In the genomic region with DNA sequence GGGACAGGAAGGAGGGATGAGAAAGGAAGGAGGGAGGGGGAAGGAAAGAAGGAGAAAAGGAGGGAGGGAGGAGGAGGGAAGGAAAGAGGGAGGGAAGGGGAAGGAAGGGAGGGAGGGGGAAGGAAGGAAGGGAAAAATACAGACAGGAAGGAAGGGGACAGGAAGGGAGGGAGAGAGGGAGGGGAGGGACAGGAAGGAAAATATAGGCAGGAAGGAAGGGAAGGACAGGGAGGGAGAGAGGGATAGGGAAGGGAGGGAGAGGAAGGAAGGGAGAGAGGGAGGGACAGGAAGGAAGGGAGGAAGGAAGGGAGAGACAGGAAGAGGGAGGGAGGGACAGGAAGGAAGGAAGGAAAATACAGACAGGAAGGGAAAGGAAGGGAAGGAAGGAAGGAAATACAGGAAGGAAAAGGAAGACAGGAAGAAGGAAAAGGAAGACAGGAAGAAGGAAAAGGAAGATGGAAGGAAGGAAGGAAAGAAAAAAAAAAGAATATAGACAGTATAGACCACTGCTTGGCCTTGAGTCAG, we compare ENCODE assay signal across 18 cellular contexts.
"Had no signal": no experiment of that assay in that cellular context is flagged by ENCODE, and none has a peak within 500 bp of the region (broad histone marks: within the 10 kb centered on the region; RNA-seq: fewer than 3 reads in every experiment).

No MANE protein-coding gene starts in this region.

- H3K27ac ChIP-seq: epithelial cell of prostate, heart left ventricle, neutrophil, transverse colon, vagina, VCaP had no signal

- H3K27ac Mint-ChIP-seq: activated naive CD4-positive, alpha-beta T cell treated with anti-CD3 and anti-CD28 coated beads, Interleukin-2, amount 50 U/mL, for 72 hours had no signal

- H3K9me3 ChIP-seq: gastrocnemius medialis, heart left ventricle, neutrophil, transverse colon, vagina had no signal

- H3K27me3 Mint-ChIP-seq: naive B cell; stimulated activated naive B cell treated with anti-CD40 and anti-IgM and Interleukin-4, amounts not matched to agents 10 μg/mL and 1 μg/mL and 100 μg/mL, for 72 hours had no signal

- H3K9me3 Mint-ChIP-seq: activated naive CD4-positive, alpha-beta T cell treated with anti-CD3 and anti-CD28 coated beads, Interleukin-2, amount 50 U/mL, for 72 hours; stimulated activated naive B cell treated with anti-CD40 and anti-IgM and Interleukin-4, amounts not matched to agents 10 μg/mL and 1 μg/mL and 100 μg/mL, for 72 hours had no signal

- H3K36me3 Mint-ChIP-seq: activated naive CD4-positive, alpha-beta T cell treated with anti-CD3 and anti-CD28 coated beads, Interleukin-2, amount 50 U/mL, for 72 hours had no signal

- DNase-seq: activated CD4-positive, alpha-beta T cell treated with anti-CD3 and anti-CD28 coated beads for 1 hour; activated CD4-positive, alpha-beta T cell treated with anti-CD3 and anti-CD28 coated beads, Interleukin-2, amount 50 U/mL, for 48 hours; activated effector memory CD4-positive, alpha-beta T cell treated with Interleukin-2 at 50 U/mL for 16 hours; activated T-cell treated with anti-CD3 and anti-CD28 coated beads, Interleukin-2, amount 50 U/mL, for 1 hour; gastrocnemius medialis; heart left ventricle; naive B cell; retina; stimulated activated CD4-positive, alpha-beta T cell treated with anti-CD3 and anti-CD28 coated beads, Interleukin-2, amount 100 ng/mL, for 48 hours; stimulated activated naive B cell treated with anti-CD40 and anti-IgM and Interleukin-4, amounts not matched to agents 10 μg/mL and 1 μg/mL and 100 μg/mL, for 72 hours; T-helper 1 cell; transverse colon had no signal

- H3K27me3 ChIP-seq: gastrocnemius medialis, heart left ventricle, neutrophil, transverse colon, vagina had no signal

- H3K4me1 ChIP-seq: transverse colon had no signal

- H3K4me3 Mint-ChIP-seq: naive B cell; stimulated activated naive B cell treated with anti-CD40 and anti-IgM and Interleukin-4, amounts not matched to agents 10 μg/mL and 1 μg/mL and 100 μg/mL, for 72 hours had no signal

- H3K36me3 ChIP-seq: transverse colon had no signal

- H3K4me3 ChIP-seq: coronary artery, gastrocnemius medialis, heart left ventricle, transverse colon, vagina had no signal
